Comparison of ENCODE assay signal across 1 cellular context in genomic region chr14:64704743-64705405, GRCh38.
A peak's percentile ranks its signal among the peaks of the same experiment; 100 is the strongest.
TF ChIP-seq lines count a peak whose summit lies in the region.

No MANE protein-coding gene starts in this region.

TF ChIP-seq in HEK293, 187 proteins besides CTCF, POLR2A, EP300 and RAD21 (continued from another document and continues in another):
- TF ChIP-seq ZNF518A (tag by site-specific recombination; conservative IDR thresholded peaks at IDR 0.05; ENCODE audit: low read depth): no peak
- 0 out of 2 replicates have a peak, but pooled peaks have one; percentile 77 for TF ChIP-seq ZIC2 (tag by site-specific recombination; IDR thresholded peaks at IDR 0.05)
- TF ChIP-seq INSM2 (tag by site-specific recombination; IDR thresholded peaks at IDR 0.05): no peak
- no peak for TF ChIP-seq ZFP41 (tag by site-specific recombination; IDR thresholded peaks at IDR 0.05; ENCODE audit: borderline replicate concordance)
- no peak for TF ChIP-seq ZNF394 (tag by site-specific recombination; IDR thresholded peaks at IDR 0.05; ENCODE audit: borderline replicate concordance)
- no peak for TF ChIP-seq SALL2 (tag by site-specific recombination; IDR thresholded peaks at IDR 0.05; ENCODE audit: borderline replicate concordance)
- no peak for TF ChIP-seq ZEB2 (tag by site-specific recombination; IDR thresholded peaks at IDR 0.05)
- peak; percentile 53 for TF ChIP-seq ZBTB26 (tag by site-specific recombination; optimal IDR thresholded peaks at IDR 0.05)
- no peak for TF ChIP-seq ZNF19 (tag by site-specific recombination; IDR thresholded peaks at IDR 0.05; ENCODE audit: low read depth)
- TF ChIP-seq ZNF140 (tag by site-specific recombination; IDR thresholded peaks at IDR 0.05): no peak
- TF ChIP-seq ZSCAN5A (tag by site-specific recombination; IDR thresholded peaks at IDR 0.05): no peak
- no peak for TF ChIP-seq ZNF580 (tag by site-specific recombination; IDR thresholded peaks at IDR 0.05)
- TF ChIP-seq ZBTB10 (tag by site-specific recombination; IDR thresholded peaks at IDR 0.05): peak; percentile 31; the same call in 1 of the 2 replicates
- no peak for TF ChIP-seq ZNF660 (tag by site-specific recombination; IDR thresholded peaks at IDR 0.05)
- TF ChIP-seq ZNF600 (tag by site-specific recombination; IDR thresholded peaks at IDR 0.05): no peak
- TF ChIP-seq ZBTB8A (tag by site-specific recombination; IDR thresholded peaks at IDR 0.05): no peak
- no peak for TF ChIP-seq GLIS1 (tag by site-specific recombination; IDR thresholded peaks at IDR 0.05)
- no peak for TF ChIP-seq ZSCAN16 (tag by site-specific recombination; IDR thresholded peaks at IDR 0.05)
- no peak for TF ChIP-seq KLF1 (tag by site-specific recombination; IDR thresholded peaks at IDR 0.05)
- no peak for TF ChIP-seq PBX3 (CRISPR knock-in tag; IDR thresholded peaks at IDR 0.05)
- TF ChIP-seq REST (tag by site-specific recombination; IDR thresholded peaks at IDR 0.05): no peak
- no peak for TF ChIP-seq ZNF768 (tag by site-specific recombination; IDR thresholded peaks at IDR 0.05)
- no peak for TF ChIP-seq ZBTB6 (tag by site-specific recombination; IDR thresholded peaks at IDR 0.05)
- no peak for TF ChIP-seq ZNF202 (tag by site-specific recombination; IDR thresholded peaks at IDR 0.05; ENCODE audit: borderline replicate concordance)
- no peak for TF ChIP-seq EGR2 (tag by site-specific recombination; IDR thresholded peaks at IDR 0.05; ENCODE audit: low read depth)
- no peak for TF ChIP-seq ZNF169 (tag by site-specific recombination; IDR thresholded peaks at IDR 0.05)
- no peak for TF ChIP-seq ZNF211 (tag by site-specific recombination; IDR thresholded peaks at IDR 0.05; ENCODE audit: low read depth)
- TF ChIP-seq ZNF658 (tag by site-specific recombination; IDR thresholded peaks at IDR 0.05): no peak
- no peak for TF ChIP-seq ZNF48 (tag by site-specific recombination; IDR thresholded peaks at IDR 0.05)
- no peak for TF ChIP-seq KLF17 (tag by site-specific recombination; IDR thresholded peaks at IDR 0.05)
- peak; percentile 99 for TF ChIP-seq ZNF335 (tag by site-specific recombination; conservative IDR thresholded peaks at IDR 0.05)
- no peak for TF ChIP-seq ZBTB49 (tag by site-specific recombination; IDR thresholded peaks at IDR 0.05; ENCODE audit: low read depth)
- no peak for TF ChIP-seq ZNF157 (tag by site-specific recombination; IDR thresholded peaks at IDR 0.05)
- no peak for TF ChIP-seq ZNF292 (tag by site-specific recombination; IDR thresholded peaks at IDR 0.05; ENCODE audit: borderline replicate concordance, low read depth)
